ENCODE assay signal across 22 cellular contexts in the genomic region with DNA sequence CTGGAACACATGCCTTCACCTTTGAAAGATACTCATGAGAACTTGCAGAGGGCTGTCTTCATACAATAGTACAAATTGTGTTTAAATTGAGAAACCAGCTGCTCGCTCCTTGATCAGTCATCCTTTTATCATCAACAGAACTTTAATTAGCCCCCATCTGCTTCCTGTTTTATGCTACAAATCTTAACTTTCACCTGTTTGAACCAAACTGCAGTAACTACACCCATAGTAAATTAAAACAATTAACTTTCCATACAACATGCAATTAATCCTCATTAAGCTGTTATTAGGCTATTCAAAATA.
A peak's percentile ranks its signal among the peaks of the same experiment; 100 is the strongest.
DNase-seq lines count a peak whose midpoint lies in the region; ATAC-seq and TF ChIP-seq lines count a peak whose summit lies in the region.
"Had no signal": no experiment of that assay in that cellular context is flagged by ENCODE, and none has a peak within 500 bp of the region (broad histone marks: within the 10 kb centered on the region; RNA-seq: fewer than 3 reads in every experiment).

No MANE protein-coding gene starts in this region.

- H3K27me3 Mint-ChIP-seq in activated naive CD4-positive, alpha-beta T cell treated with anti-CD3 and anti-CD28 coated beads, Interleukin-2, amount 50 U/mL, for 24 hours, result no peaks in the 10 kb centered on the region
- H3K27me3 Mint-ChIP-seq in memory B cell, result no peaks in the 10 kb centered on the region

- peak overlapping the region; percentile 26 for H3K4me2 ChIP-seq in Loucy (ENCODE audit: low read depth, low read length, poor library complexity, severe bottlenecking)
- H3K4me2 ChIP-seq: SK-N-SH, smooth muscle cell had no signal

- H3K9me3 ChIP-seq in Loucy (ENCODE audit: insufficient read depth, low read depth, low read length) (peaks cover 10% of the 10 kb centered on the region; the same call in 1 of the 2 replicates), subcutaneous abdominal adipose tissue (ENCODE audit: control insufficient read depth in 5 of 5, low read length in 5 of 5) (peaks cover 0 to 8% (median 5%) of the 10 kb centered on the region in 5 donors)
- H3K9me3 ChIP-seq: SK-N-SH, thoracic aorta had no signal

- no peak overlapping the region for H2AFZ ChIP-seq in Loucy (ENCODE audit: low read length)

- H3K36me3 Mint-ChIP-seq in activated naive CD4-positive, alpha-beta T cell treated with anti-CD3 and anti-CD28 coated beads, Interleukin-2, amount 50 U/mL, for 24 hours, result peaks cover 14% of the 10 kb centered on the region
- H3K36me3 Mint-ChIP-seq in memory B cell, result peaks cover 13% of the 10 kb centered on the region

- H3K4me3 Mint-ChIP-seq in activated naive CD4-positive, alpha-beta T cell treated with anti-CD3 and anti-CD28 coated beads, Interleukin-2, amount 50 U/mL, for 24 hours, result peak overlapping the region; percentile 53
- peak overlapping the region; percentile 33 for H3K4me3 Mint-ChIP-seq in memory B cell
- H3K4me3 Mint-ChIP-seq: WTC11 had no signal

- ATAC-seq in memory B cell (ENCODE audit: low read depth) (peak; percentile 69), GM21737 (IDR thresholded peaks at IDR 0.05; ENCODE audit: unreplicated experiment) (no peak), foreskin keratinocyte (no peak)
- ATAC-seq: left lobe of liver, WTC11 had no signal

- H3K27ac Mint-ChIP-seq in activated naive CD4-positive, alpha-beta T cell treated with anti-CD3 and anti-CD28 coated beads, Interleukin-2, amount 50 U/mL, for 24 hours, result peak overlapping the region; percentile 92
- H3K27ac Mint-ChIP-seq in memory B cell, result peak overlapping the region; percentile 57

- H3K79me2 ChIP-seq in Loucy (ENCODE audit: insufficient read depth, low read length), result peaks cover 8% of the 10 kb centered on the region; the same call in 1 of the 2 replicates

- H3K4me1 ChIP-seq in Loucy (ENCODE audit: insufficient read depth, low read length, poor library complexity, severe bottlenecking) (peaks cover 44% of the 10 kb centered on the region), subcutaneous abdominal adipose tissue (ENCODE audit: control insufficient read depth in 5 of 5, insufficient read depth in 5 of 5, low read length in 5 of 5) (peaks cover 0 to 55% (median 46%) of the 10 kb centered on the region in 5 donors), foreskin keratinocyte (peaks cover 10% of the 10 kb centered on the region)

- H4K20me1 ChIP-seq in Loucy (ENCODE audit: insufficient read depth, low read length, poor library complexity, severe bottlenecking), result no peaks in the 10 kb centered on the region

- H3K4me3 ChIP-seq in Loucy (ENCODE audit: low read length, poor library complexity, severe bottlenecking), result no peak overlapping the region
- no peak overlapping the region for H3K4me3 ChIP-seq in subcutaneous abdominal adipose tissue (ENCODE audit: low read depth in 1 of 5, low read length in 5 of 5)
- H3K4me3 ChIP-seq: cardiac muscle cell, heart left ventricle, smooth muscle cell, thoracic aorta had no signal

- H3K36me3 ChIP-seq in Loucy (ENCODE audit: insufficient read depth, low read length) (no peaks in the 10 kb centered on the region), subcutaneous abdominal adipose tissue (ENCODE audit: control insufficient read depth in 5 of 5, insufficient read depth in 5 of 5, low read length in 5 of 5) (peaks cover 0 to 5% (median 0%) of the 10 kb centered on the region in 5 donors)
- H3K36me3 ChIP-seq: cardiac muscle cell, heart left ventricle, thoracic aorta had no signal

- no peaks in the 10 kb centered on the region for H3K27me3 ChIP-seq in Loucy (ENCODE audit: insufficient read depth, low read length, poor library complexity, severe bottlenecking)
- H3K27me3 ChIP-seq in subcutaneous abdominal adipose tissue (ENCODE audit: control insufficient read depth in 5 of 5, insufficient read depth in 4 of 5, low read length in 5 of 5), result no peaks in the 10 kb centered on the region
- H3K27me3 ChIP-seq in foreskin keratinocyte, result no peaks in the 10 kb centered on the region
- H3K27me3 ChIP-seq: cardiac muscle cell, heart left ventricle had no signal

- H3K9ac ChIP-seq in Loucy (ENCODE audit: low read depth, low read length, poor library complexity, severe bottlenecking), result no peak overlapping the region
- no peak overlapping the region for H3K9ac ChIP-seq in subcutaneous abdominal adipose tissue (ENCODE audit: low read length in 5 of 5)
- H3K9ac ChIP-seq: SK-N-SH had no signal

- H3K27ac ChIP-seq in subcutaneous abdominal adipose tissue (ENCODE audit: low read depth, low read length) (peak overlapping the region; percentile 31), foreskin keratinocyte (no peak overlapping the region)
- H3K27ac ChIP-seq: cardiac muscle cell had no signal

- peaks cover 11% of the 10 kb centered on the region for H3K9me3 Mint-ChIP-seq in activated naive CD4-positive, alpha-beta T cell treated with anti-CD3 and anti-CD28 coated beads, Interleukin-2, amount 50 U/mL, for 24 hours
- peaks cover 11% of the 10 kb centered on the region for H3K9me3 Mint-ChIP-seq in memory B cell

- TF ChIP-seq CTCF in Loucy (conservative IDR thresholded peaks at IDR 0.05; ENCODE audit: low read length) (no peak), foreskin keratinocyte (conservative IDR thresholded peaks at IDR 0.05) (no peak)

- H3K4me1 Mint-ChIP-seq in activated naive CD4-positive, alpha-beta T cell treated with anti-CD3 and anti-CD28 coated beads, Interleukin-2, amount 50 U/mL, for 24 hours, result peaks cover 95% of the 10 kb centered on the region
- H3K4me1 Mint-ChIP-seq in memory B cell, result peaks cover 69% of the 10 kb centered on the region

- no peaks in the 10 kb centered on the region for H3F3A ChIP-seq in Loucy (ENCODE audit: low read depth)

- no peak for DNase-seq in activated naive CD4-positive, alpha-beta T cell (lab: John Stamatoyannopoulos, UW)
- DNase-seq in memory B cell (ENCODE audit: low spot score in 2 of 2), result no peak
- DNase-seq in foreskin keratinocyte, result no peak
- DNase-seq in stimulated activated CD4-positive, alpha-beta T cell treated with anti-CD3 and anti-CD28 coated beads, Interleukin-4, amount 100 ng/mL, for 1 hour, result no peak
- DNase-seq: DND-41, HCEC 1CT, heart left ventricle, NCI-H2081 treated with DMSO at 0.1 percent for 48 hours, NCI-H524 treated with DMSO at 0.1 percent for 48 hours, nucleus accumbens, RPMI8226, SK-N-SH, T-helper 9 cell had no signal

- H3K9me2 ChIP-seq in Loucy (replicated peaks; ENCODE audit: low read depth, low read length), result no peaks in the 10 kb centered on the region
- H3K9me2 ChIP-seq: SK-N-SH had no signal
